10 cellular contexts compared by ENCODE assay signal in the genomic region with DNA sequence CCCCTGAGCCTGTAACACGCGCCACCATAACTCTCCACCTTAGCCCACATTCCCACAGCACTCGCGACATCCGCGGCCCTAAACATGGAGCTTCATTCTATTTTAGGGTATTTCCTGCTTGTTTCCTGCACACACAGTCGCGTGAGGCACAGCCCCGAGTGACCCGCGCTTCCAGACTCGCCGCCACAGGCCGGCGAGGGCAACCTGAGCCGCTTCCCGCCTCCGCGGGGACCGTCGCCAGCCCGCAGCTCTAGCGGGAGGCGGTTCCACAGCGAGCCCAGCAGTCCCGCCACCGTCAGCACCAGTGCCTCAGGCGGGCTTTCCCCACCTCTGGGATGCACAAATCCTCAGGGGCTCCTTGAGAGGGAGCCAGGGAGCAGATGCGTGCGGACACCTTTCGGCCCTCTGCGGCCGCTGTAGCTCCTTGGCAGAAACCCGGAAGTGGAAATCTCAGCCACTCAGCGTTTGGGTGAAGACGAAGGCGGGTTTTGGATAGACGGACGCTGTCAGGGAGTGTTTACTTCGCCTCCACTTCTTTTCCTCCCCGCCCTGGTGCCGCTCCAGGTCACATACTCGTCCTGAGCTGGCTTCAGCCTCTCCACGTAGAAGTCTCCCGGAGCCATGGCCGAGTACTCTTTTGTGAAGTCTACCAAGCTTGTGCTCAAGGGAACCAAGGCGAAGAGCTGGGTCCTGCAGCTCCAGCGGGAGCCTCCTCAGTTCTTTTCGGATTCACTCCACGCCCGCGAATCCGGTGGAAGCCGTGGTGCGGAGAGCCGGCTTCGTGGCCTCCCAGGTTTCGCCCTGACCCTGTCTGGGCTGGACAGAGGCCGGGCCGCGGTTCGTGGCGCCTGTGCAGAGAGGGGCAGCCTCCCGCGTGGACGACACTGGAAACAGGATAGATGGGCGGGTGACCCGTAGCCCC.
DNase-seq lines count a peak whose midpoint lies in the region; ATAC-seq lines count a peak whose summit lies in the region.
"Had no signal": no experiment of that assay in that cellular context is flagged by ENCODE, and none has a peak within 500 bp of the region (broad histone marks: within the 10 kb centered on the region; RNA-seq: fewer than 3 reads in every experiment).

No MANE protein-coding gene starts in this region.

- H3K27me3 Mint-ChIP-seq in stimulated activated memory B cell treated with anti-CD40 and anti-IgM and Interleukin-4, amounts not matched to agents 10 μg/mL and 1 μg/mL and 100 μg/mL, for 72 hours: no peaks in the 10 kb centered on the region

- H3K9ac ChIP-seq in mesendoderm (ENCODE audit: low read length): no peak overlapping the region

- peak overlapping the region; percentile 84 for H3K4me3 Mint-ChIP-seq in stimulated activated memory B cell treated with anti-CD40 and anti-IgM and Interleukin-4, amounts not matched to agents 10 μg/mL and 1 μg/mL and 100 μg/mL, for 72 hours

- H4K8ac ChIP-seq in mesendoderm (ENCODE audit: low read depth, low read length): no peak overlapping the region

- no peaks in the 10 kb centered on the region for H3K36me3 Mint-ChIP-seq in stimulated activated memory B cell treated with anti-CD40 and anti-IgM and Interleukin-4, amounts not matched to agents 10 μg/mL and 1 μg/mL and 100 μg/mL, for 72 hours

- H3K23ac ChIP-seq in mesendoderm (ENCODE audit: low read length): no peak overlapping the region

- no CpG with 5 or more reads among the region's 68 CpGs for WGBS in mesendoderm (ENCODE audit: extremely low coverage, insufficient coverage, low lambda C conversion rate)

- peaks cover 26% of the 10 kb centered on the region for H3K9me3 Mint-ChIP-seq in stimulated activated memory B cell treated with anti-CD40 and anti-IgM and Interleukin-4, amounts not matched to agents 10 μg/mL and 1 μg/mL and 100 μg/mL, for 72 hours

- intact Hi-C loops in left cardiac atrium (cut with DNase I): no loop called here

- peak; percentile 88 for ATAC-seq in GM21619 (IDR thresholded peaks at IDR 0.05; ENCODE audit: unreplicated experiment)
- ATAC-seq in left cardiac atrium: peak; percentile 51 to 72
- peak; percentile 82 for ATAC-seq in stimulated activated memory B cell treated with anti-CD40 and anti-IgM and Interleukin-4, amounts not matched to agents 10 μg/mL and 1 μg/mL and 100 μg/mL, for 72 hours
- no peak for ATAC-seq in HG03432 (IDR thresholded peaks at IDR 0.05; ENCODE audit: unreplicated experiment)
- ATAC-seq: left colon had no signal

- H3K4me3 ChIP-seq in mesendoderm (ENCODE audit: low read length): no peak overlapping the region

- no peaks in the 10 kb centered on the region for H3K27me3 ChIP-seq in mesendoderm (ENCODE audit: insufficient read depth, low read length, poor library complexity)

- H3K18ac ChIP-seq in mesendoderm (ENCODE audit: low read length): no peak overlapping the region

- H3K79me2 ChIP-seq in mesendoderm (ENCODE audit: control insufficient read depth, insufficient read depth, low read length): no peaks in the 10 kb centered on the region

- H2AK5ac ChIP-seq in mesendoderm (ENCODE audit: low read length): no peak overlapping the region

- no peak overlapping the region for H3K4ac ChIP-seq in mesendoderm (ENCODE audit: low read depth, low read length)

- DNase-seq in SK-MEL-5 (ENCODE audit: low read depth, low spot score): peak; percentile 94
- DNase-seq in left cardiac atrium: no peak
- DNase-seq in NOMO-1 treated with DMSO at 0.1 percent for 48 hours (lab: John Stamatoyannopoulos, UW; ENCODE audit: unreplicated experiment): no peak
- no peak for DNase-seq in mesendoderm
- no peak for DNase-seq in NCI-H446 (lab: John Stamatoyannopoulos, UW)
- DNase-seq: NCI-H1930 had no signal

- no peaks in the 10 kb centered on the region for H3K4me1 ChIP-seq in mesendoderm (ENCODE audit: control insufficient read depth, low read depth, low read length)

- no peak overlapping the region for H4K5ac ChIP-seq in mesendoderm (ENCODE audit: low read length)

- in situ Hi-C loops in SK-MEL-5 (cut with HindIII; ENCODE audit: low pct_unique_long_range_greater_than_20kb, low sequenced_read_pairs): no loop called here

- no peak overlapping the region for H3K56ac ChIP-seq in mesendoderm (ENCODE audit: low read length)

- H3K79me1 ChIP-seq in mesendoderm (ENCODE audit: low read length): no peaks in the 10 kb centered on the region

- H2BK15ac ChIP-seq in mesendoderm (replicated peaks; ENCODE audit: low read depth): no peak overlapping the region

- peak overlapping the region; percentile 83 for H3K27ac Mint-ChIP-seq in stimulated activated memory B cell treated with anti-CD40 and anti-IgM and Interleukin-4, amounts not matched to agents 10 μg/mL and 1 μg/mL and 100 μg/mL, for 72 hours

- H2BK120ac ChIP-seq in mesendoderm (ENCODE audit: low read depth, low read length): no peak overlapping the region

- no peak overlapping the region for H3K27ac ChIP-seq in mesendoderm (ENCODE audit: low read depth, low read length)

- no peak overlapping the region for H2BK5ac ChIP-seq in mesendoderm (ENCODE audit: low read length)

- H3K36me3 ChIP-seq in mesendoderm (ENCODE audit: control insufficient read depth, insufficient read depth, low read length): no peaks in the 10 kb centered on the region

- peaks cover 5% of the 10 kb centered on the region for H3K4me1 Mint-ChIP-seq in stimulated activated memory B cell treated with anti-CD40 and anti-IgM and Interleukin-4, amounts not matched to agents 10 μg/mL and 1 μg/mL and 100 μg/mL, for 72 hours

- no peak overlapping the region for H3K4me2 ChIP-seq in mesendoderm (ENCODE audit: low read length)
